In the genomic region with DNA sequence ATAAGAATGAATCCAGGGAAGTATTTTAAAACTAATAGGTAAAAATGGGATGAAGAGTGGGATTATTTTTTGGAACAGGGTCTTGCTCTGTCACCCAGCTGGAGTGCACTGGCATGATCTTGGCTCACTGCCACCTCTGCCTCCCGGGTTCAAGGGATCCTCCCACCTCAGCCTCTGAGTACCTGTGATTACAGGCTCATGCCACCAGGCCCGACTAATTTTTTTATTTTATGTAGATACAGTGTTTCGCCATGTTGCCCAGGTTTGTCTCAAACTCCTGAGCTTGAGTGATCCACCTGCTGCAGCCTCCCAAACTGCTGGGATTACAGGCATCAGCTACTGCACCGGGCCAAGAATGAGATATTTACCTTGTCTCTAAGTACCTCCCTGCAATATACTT, we compare ENCODE assay signal across 10 cellular contexts. TPM values are rescaled to one million over a fixed set of nuclear protein-coding genes. Genes with fewer than 3 reads are reported as not detected.
DNase-seq lines count a peak whose midpoint lies in the region; ATAC-seq and TF ChIP-seq lines count a peak whose summit lies in the region.
"Had no signal": no experiment of that assay in that cellular context is flagged by ENCODE, and none has a peak within 500 bp of the region (broad histone marks: within the 10 kb centered on the region; RNA-seq: fewer than 3 reads in every experiment).

No MANE protein-coding gene starts in this region.

- H3K36me3 ChIP-seq in Peyer's patch = no peaks in the 10 kb centered on the region
- H3K36me3 ChIP-seq in spleen = peaks cover 0 to 3% (median 0%) of the 10 kb centered on the region in 6 donors

- intact Hi-C loops in CD4-positive, alpha-beta T cell (cut with DNase I, micrococcal nuclease) = no loop called here
- intact Hi-C loops in spleen (cut with DNase I; ENCODE audit: low total_unique reads) = no loop called here

- H3K4me3 ChIP-seq in Peyer's patch = no peak overlapping the region
- H3K4me3 ChIP-seq in spleen = no peak overlapping the region
- H3K4me3 ChIP-seq: lung had no signal

- no peak for DNase-seq in CD4-positive, alpha-beta T cell
- DNase-seq in Peyer's patch (peak in 2 of 3 donors; percentile 14 to 41), spleen (no peak)
- no peak for DNase-seq in effector memory CD8-positive, alpha-beta T cell
- DNase-seq: NCI-H1092, occipital lobe had no signal

- TF ChIP-seq CTCF in CD4-positive, alpha-beta T cell (IDR thresholded peaks at IDR 0.05) = no peak
- TF ChIP-seq CTCF in Peyer's patch (IDR thresholded peaks at IDR 0.05) (no peak), spleen (IDR thresholded peaks at IDR 0.05 in 8 of 11, conservative IDR thresholded peaks at IDR 0.05 in 3 of 11) (no peak)

- no peaks in the 10 kb centered on the region for H3K9me3 Mint-ChIP-seq in CD4-positive, alpha-beta T cell
- no peaks in the 10 kb centered on the region for H3K9me3 Mint-ChIP-seq in effector memory CD8-positive, alpha-beta T cell

- H3K4me1 ChIP-seq in Peyer's patch = peaks cover 0 to 40% (median 1%) of the 10 kb centered on the region in 4 donors
- peaks cover 16 to 70% (median 47%) of the 10 kb centered on the region in 6 donors for H3K4me1 ChIP-seq in spleen

- WGBS in spleen, 5 donors = 79 to 90% (median 87%) methylated on average over 4 of the region's 4 CpGs

- no peaks in the 10 kb centered on the region for H3K27me3 ChIP-seq in CD4-positive, alpha-beta T cell (ENCODE audit: control insufficient read depth, insufficient read depth, low read length)
- H3K27me3 ChIP-seq in Peyer's patch (no peaks in the 10 kb centered on the region), spleen (replicated peaks in 1 of 7) (no peaks in the 10 kb centered on the region)

- H3K27ac Mint-ChIP-seq in CD4-positive, alpha-beta T cell = peak overlapping the region; percentile 19
- peak overlapping the region; percentile 17 to 38 for H3K27ac Mint-ChIP-seq in effector memory CD8-positive, alpha-beta T cell

- H3K9me3 ChIP-seq in CD4-positive, alpha-beta T cell (ENCODE audit: control insufficient read depth, low read length) = no peaks in the 10 kb centered on the region
- H3K9me3 ChIP-seq in Peyer's patch (no peaks in the 10 kb centered on the region), spleen (no peaks in the 10 kb centered on the region)

- H3K4me1 Mint-ChIP-seq in CD4-positive, alpha-beta T cell (ENCODE audit: low read depth) = peaks cover 71% of the 10 kb centered on the region
- peaks cover 30 to 44% of the 10 kb centered on the region in 2 donors for H3K4me1 Mint-ChIP-seq in effector memory CD8-positive, alpha-beta T cell (ENCODE audit: low read depth in 2 of 2)

- H3K27ac ChIP-seq in CD4-positive, alpha-beta T cell (ENCODE audit: low read depth, low read length) = no peak overlapping the region
- H3K27ac ChIP-seq in Peyer's patch (peak overlapping the region in 2 of 4 donors; percentile 78), spleen (peak overlapping the region in 5 of 8 donors; percentile 23 to 91 (median 67))

- no peak for TF ChIP-seq POLR2A in Peyer's patch (IDR thresholded peaks at IDR 0.05)
- TF ChIP-seq POLR2A in spleen (IDR thresholded peaks at IDR 0.05) = no peak

- CTCF ChIA-PET in CD4-positive, alpha-beta T cell (lab: Charles Lee) = interaction anchor here (0.9 to 1.0 kb wide), 2 partner anchors 11 to 12 kb away, joined by 3 read pairs; no protein-coding TSS in a partner anchor

- no peak overlapping the region for H3K4me3 Mint-ChIP-seq in CD4-positive, alpha-beta T cell
- no peak overlapping the region for H3K4me3 Mint-ChIP-seq in effector memory CD8-positive, alpha-beta T cell

- POLR2A ChIA-PET in CD4-positive, alpha-beta T cell (lab: Charles Lee) = interaction anchor here (0.7 to 1.0 kb wide), 2 partner anchors 11 to 12 kb away, joined by 3 to 4 read pairs; no protein-coding TSS in a partner anchor

- no peak for ATAC-seq in CD4-positive, alpha-beta T cell (ENCODE audit: poor library complexity)
- no peak for ATAC-seq in effector memory CD8-positive, alpha-beta T cell (replicated peaks)
- ATAC-seq in HG02642 (IDR thresholded peaks at IDR 0.05; ENCODE audit: poor library complexity, unreplicated experiment) (no peak), HG02870 (IDR thresholded peaks at IDR 0.05; ENCODE audit: unreplicated experiment) (no peak), HG03460 (IDR thresholded peaks at IDR 0.05; ENCODE audit: unreplicated experiment) (no peak)

- H3K27me3 Mint-ChIP-seq in CD4-positive, alpha-beta T cell = no peaks in the 10 kb centered on the region
- H3K27me3 Mint-ChIP-seq in effector memory CD8-positive, alpha-beta T cell = no peaks in the 10 kb centered on the region

- H3K36me3 Mint-ChIP-seq in CD4-positive, alpha-beta T cell (ENCODE audit: low read depth) = peaks cover 43% of the 10 kb centered on the region
- peaks cover 3% of the 10 kb centered on the region for H3K36me3 Mint-ChIP-seq in effector memory CD8-positive, alpha-beta T cell (ENCODE audit: insufficient read depth)

RNA-seq across cellular contexts. Expression of a gene that starts 22.1 kb away (rescaled TPM):
- total RNA-seq in CD4-positive, alpha-beta T cell = 10 to 100 TPM; 31.9 to 33.9 TPM
- total RNA-seq in Peyer's patch = 10 to 100 TPM; 20.9 to 41.3 (median 30.6) TPM
- 10 to 100 TPM; 18.4 to 41.4 (median 31.7) TPM for total RNA-seq in spleen
- polyA plus RNA-seq in spleen = 10 to 100 TPM; 37.9 to 79.0 (median 41.4) TPM

RNA-seq across cellular contexts. Expression of a gene that starts 43.1 kb away (rescaled TPM):
- 10 to 100 TPM; 15.1 to 17.3 TPM for total RNA-seq in CD4-positive, alpha-beta T cell
- total RNA-seq in Peyer's patch (100 to 1,000 TPM in 1 of 4 donors, 10 to 100 TPM in 3; 22.3 to 130 (median 40.9) TPM), spleen (10 to 100 TPM in 3 of 7 donors, 1 to 10 TPM in 4; 8.3 to 14.7 (median 9.8) TPM)
- polyA plus RNA-seq in spleen = 10 to 100 TPM in 1 of 3 donors, 1 to 10 TPM in 2; 5.2 to 10.6 (median 7.4) TPM

Comparison
In these comparisons a context has a peak if more than half of its experiments do, and no peak if none do; other contexts are left out.
1. DNase-seq: peak in Peyer's patch (2 of 3); none in CD4-positive, alpha-beta T cell (0 of 10), effector memory CD8-positive, alpha-beta T cell (0 of 3) and spleen (single experiment).